ENCODE assay signal across 28 cellular contexts in genomic region chr3:97074546-97074945, GRCh38.
"Had no signal": no experiment of that assay in that cellular context is flagged by ENCODE, and none has a peak within 500 bp of the region (broad histone marks: within the 10 kb centered on the region; RNA-seq: fewer than 3 reads in every experiment).

No MANE protein-coding gene starts in this region.

- H3K9me3 Mint-ChIP-seq: neural progenitor cell had no signal

- H3K4me3 ChIP-seq: neural progenitor cell, ovary, psoas muscle, skin epidermis, stomach, thoracic aorta, thyroid gland, tibial nerve, upper lobe of left lung, vagina had no signal

- DNase-seq: natural killer cell; occipital lobe; ovary; posterior cingulate gyrus; psoas muscle; right cardiac atrium; stimulated activated CD4-positive, alpha-beta T cell treated with anti-CD3 and anti-CD28 coated beads, Interleukin-15, amount 100 ng/mL, for 24 hours; stimulated activated CD4-positive, alpha-beta T cell treated with anti-CD3 and anti-CD28 coated beads, Interleukin-2, amount 100 ng/mL, for 24 hours; stimulated activated CD4-positive, alpha-beta T cell treated with anti-CD3 and anti-CD28 coated beads, Interleukin-2, amount 100 ng/mL, for 48 hours; stimulated activated CD4-positive, alpha-beta T cell treated with anti-CD3 and anti-CD28 coated beads, Interleukin-4, amount 100 ng/mL, for 24 hours; stimulated activated naive B cell treated with anti-CD40 and anti-IgM and Interleukin-4, amounts not matched to agents 10 μg/mL and 1 μg/mL and 100 μg/mL, for 72 hours; stimulated activated naive CD4-positive, alpha-beta T cell treated with Interleukin-2 at 50 U/mL for 16 hours; stomach; thyroid gland; trophoblast cell; upper lobe of left lung had no signal

- H3K27me3 Mint-ChIP-seq: progenitor cell of endocrine pancreas; stimulated activated naive B cell treated with anti-CD40 and anti-IgM and Interleukin-4, amounts not matched to agents 10 μg/mL and 1 μg/mL and 100 μg/mL, for 72 hours; stimulated activated naive CD8-positive, alpha-beta T cell treated with anti-CD3 and anti-CD28 coated beads, Interleukin-15, Interleukin-2, amounts not matched to agents 100 ng/mL and 50 ng/mL, for 24 hours had no signal

- H3K4me2 ChIP-seq: neural progenitor cell had no signal

- H3K27me3 ChIP-seq: neural progenitor cell, ovary, stomach, thyroid gland, tibial nerve, upper lobe of left lung, vagina had no signal

- H3K9me3 ChIP-seq: ovary, psoas muscle, stomach, thoracic aorta, thyroid gland, tibial nerve, upper lobe of left lung, vagina had no signal

- H3K4me1 Mint-ChIP-seq: natural killer cell; nephron; neural progenitor cell; stimulated activated effector memory CD8-positive, alpha-beta T cell treated with anti-CD3 and anti-CD28 coated beads, Interleukin-12 subunit alpha, Interleukin-12 subunit beta, amount 100 ng/mL, for 72 hours; stimulated activated naive B cell treated with anti-CD40 and anti-IgM and Interleukin-4, amounts not matched to agents 10 μg/mL and 1 μg/mL and 100 μg/mL, for 72 hours had no signal

- H3K27ac ChIP-seq: neural progenitor cell, ovary, parathyroid adenoma, psoas muscle, skin epidermis, stomach, thoracic aorta, thyroid gland, tibial nerve, upper lobe of left lung, vagina had no signal

- H3K9ac ChIP-seq: neural progenitor cell, parathyroid adenoma had no signal

- FAIRE-seq: urothelium cell line had no signal

- H3K36me3 Mint-ChIP-seq: natural killer cell; neural progenitor cell; stimulated activated effector memory CD8-positive, alpha-beta T cell treated with anti-CD3 and anti-CD28 coated beads, Interleukin-12 subunit alpha, Interleukin-12 subunit beta, amount 100 ng/mL, for 72 hours; stimulated activated naive B cell treated with anti-CD40 and anti-IgM and Interleukin-4, amounts not matched to agents 10 μg/mL and 1 μg/mL and 100 μg/mL, for 72 hours had no signal

- H2AFZ ChIP-seq: neural progenitor cell, parathyroid adenoma had no signal

- H3K4me1 ChIP-seq: neural progenitor cell, parathyroid adenoma, psoas muscle, stomach, thyroid gland, tibial nerve, upper lobe of left lung, vagina had no signal

- ATAC-seq: natural killer cell; psoas muscle; right cardiac atrium; sciatic nerve; stimulated activated effector memory CD8-positive, alpha-beta T cell treated with anti-CD3 and anti-CD28 coated beads, Interleukin-12 subunit alpha, Interleukin-12 subunit beta, amount 100 ng/mL, for 72 hours; stimulated activated naive B cell treated with anti-CD40 and anti-IgM and Interleukin-4, amounts not matched to agents 10 μg/mL and 1 μg/mL and 100 μg/mL, for 72 hours had no signal

- H3K79me2 ChIP-seq: parathyroid adenoma had no signal

- H3K4me3 Mint-ChIP-seq: natural killer cell; nephron; neural progenitor cell; stimulated activated effector memory CD8-positive, alpha-beta T cell treated with anti-CD3 and anti-CD28 coated beads, Interleukin-12 subunit alpha, Interleukin-12 subunit beta, amount 100 ng/mL, for 72 hours; stimulated activated naive B cell treated with anti-CD40 and anti-IgM and Interleukin-4, amounts not matched to agents 10 μg/mL and 1 μg/mL and 100 μg/mL, for 72 hours; stimulated activated naive CD8-positive, alpha-beta T cell treated with anti-CD3 and anti-CD28 coated beads, Interleukin-15, Interleukin-2, amounts not matched to agents 100 ng/mL and 50 ng/mL, for 24 hours had no signal

- H3K36me3 ChIP-seq: neural progenitor cell, ovary, stomach, thoracic aorta, thyroid gland, tibial nerve, upper lobe of left lung, vagina had no signal

- H3K27ac Mint-ChIP-seq: natural killer cell; nephron; neural progenitor cell; progenitor cell of endocrine pancreas; stimulated activated effector memory CD8-positive, alpha-beta T cell treated with anti-CD3 and anti-CD28 coated beads, Interleukin-12 subunit alpha, Interleukin-12 subunit beta, amount 100 ng/mL, for 72 hours; stimulated activated naive B cell treated with anti-CD40 and anti-IgM and Interleukin-4, amounts not matched to agents 10 μg/mL and 1 μg/mL and 100 μg/mL, for 72 hours; stimulated activated naive CD8-positive, alpha-beta T cell treated with anti-CD3 and anti-CD28 coated beads, Interleukin-15, Interleukin-2, amounts not matched to agents 100 ng/mL and 50 ng/mL, for 24 hours had no signal
